ENCODE assay signal across 1 cellular context in the genomic region with DNA sequence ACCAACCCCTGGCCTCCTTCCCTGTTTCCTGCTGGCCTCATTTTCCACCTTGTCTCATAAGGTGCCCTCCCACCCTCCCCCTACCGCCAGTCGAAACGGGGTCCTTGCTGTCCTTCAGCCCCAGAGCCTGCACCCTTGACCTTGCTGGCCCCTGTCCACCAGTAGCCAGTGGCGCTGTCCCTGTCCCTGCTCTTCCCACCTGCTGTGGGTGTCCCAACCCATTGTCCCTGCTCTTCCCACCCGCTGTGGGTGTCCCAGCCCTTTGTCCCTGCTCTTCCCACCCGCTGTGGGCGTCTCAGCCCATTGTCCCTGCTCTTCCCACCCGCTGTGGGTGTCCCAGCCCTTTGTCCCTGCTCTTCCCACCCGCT.
TF ChIP-seq lines count a peak whose summit lies in the region.

No MANE protein-coding gene starts in this region.

TF ChIP-seq in Ishikawa, 13 proteins besides CTCF, POLR2A, EP300 and RAD21:
- TF ChIP-seq NFIC (IDR thresholded peaks at IDR 0.05), result peak; percentile 40; the same call in 1 of the 2 replicates
TF ChIP-seq in Ishikawa: peak in this region for 1; not testable (repeated sequence) for 12.
